Comparison of ENCODE assay signal across 19 cellular contexts in the genomic region with DNA sequence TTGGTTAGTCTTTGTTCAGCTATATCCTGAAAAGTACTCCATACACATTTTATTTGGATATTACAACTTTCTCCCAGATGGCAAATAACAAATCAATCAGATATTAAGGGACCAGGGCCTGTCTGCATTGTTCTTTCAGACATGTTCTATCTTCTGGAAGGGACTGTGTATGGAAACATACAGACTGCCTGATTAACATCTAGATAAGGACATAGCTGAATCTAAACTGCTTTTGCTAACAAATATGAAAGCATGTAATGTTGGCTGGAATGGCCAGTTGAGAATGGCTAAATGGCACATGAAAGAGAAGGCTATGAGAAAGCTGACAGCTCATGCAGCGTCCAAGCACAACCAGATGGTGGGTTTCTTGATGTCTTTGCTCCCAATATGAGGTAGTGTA.
"Had no signal": no experiment of that assay in that cellular context is flagged by ENCODE, and none has a peak within 500 bp of the region (broad histone marks: within the 10 kb centered on the region; RNA-seq: fewer than 3 reads in every experiment).

No MANE protein-coding gene starts in this region.

- H3K4me3 ChIP-seq: ascending aorta, breast epithelium, hepatocyte, prostate gland, transverse colon had no signal

- H3K36me3 Mint-ChIP-seq: activated CD4-positive, alpha-beta memory T cell treated with anti-CD3 and anti-CD28 coated beads for 36 hours; activated CD8-positive, alpha-beta memory T cell treated with anti-CD3 and anti-CD28 coated beads, Interleukin-2, amount 10 ng/mL, durations not matched to agents 7 days and 5 days had no signal

- H3K4me3 Mint-ChIP-seq: activated CD4-positive, alpha-beta memory T cell treated with anti-CD3 and anti-CD28 coated beads for 36 hours; activated CD8-positive, alpha-beta memory T cell treated with anti-CD3 and anti-CD28 coated beads, Interleukin-2, amount 10 ng/mL, durations not matched to agents 7 days and 5 days; activated naive CD4-positive, alpha-beta T cell treated with anti-CD3 and anti-CD28 coated beads for 36 hours; activated naive CD8-positive, alpha-beta T cell treated with anti-CD3 and anti-CD28 coated beads, Interleukin-2, amount 50 U/mL, for 24 hours; effector memory CD8-positive, alpha-beta T cell; nephron progenitor cell had no signal

- ATAC-seq: effector memory CD8-positive, alpha-beta T cell had no signal

- H3K27ac Mint-ChIP-seq: activated CD4-positive, alpha-beta memory T cell treated with anti-CD3 and anti-CD28 coated beads for 36 hours; activated CD8-positive, alpha-beta memory T cell treated with anti-CD3 and anti-CD28 coated beads, Interleukin-2, amount 10 ng/mL, durations not matched to agents 7 days and 5 days; activated naive CD4-positive, alpha-beta T cell treated with anti-CD3 and anti-CD28 coated beads for 36 hours; effector memory CD8-positive, alpha-beta T cell had no signal

- DNase-seq: activated CD4-positive, alpha-beta memory T cell treated with anti-CD3 and anti-CD28 coated beads for 36 hours; activated CD4-positive, alpha-beta T cell treated with anti-CD3 and anti-CD28 coated beads for 1 hour; activated CD8-positive, alpha-beta memory T cell treated with anti-CD3 and anti-CD28 coated beads, Interleukin-2, amount 10 ng/mL, durations not matched to agents 7 days and 5 days; activated naive CD4-positive, alpha-beta T cell treated with anti-CD3 and anti-CD28 coated beads for 36 hours; activated naive CD8-positive, alpha-beta T cell treated with anti-CD3 and anti-CD28 coated beads, Interleukin-2, amount 50 U/mL, for 24 hours; activated T-cell treated with anti-CD3 and anti-CD28 coated beads, Interleukin-2, amount 50 U/mL, for 1 hour; dermis blood vessel endothelial cell; effector memory CD8-positive, alpha-beta T cell; nephron progenitor cell; occipital lobe; right cardiac atrium; stimulated activated CD4-positive, alpha-beta T cell treated with anti-CD3 and anti-CD28 coated beads, Interleukin-4, amount 100 ng/mL, for 24 hours; stimulated activated naive CD8-positive, alpha-beta T cell treated with anti-CD3 and anti-CD28 coated beads, Interleukin-15, Interleukin-2, amounts not matched to agents 100 U/mL and 50 U/mL, for 24 hours; SW 1271; transverse colon had no signal

- H3K9me3 ChIP-seq: ascending aorta, breast epithelium, prostate gland, transverse colon had no signal

- H3K27me3 ChIP-seq: ascending aorta, breast epithelium, hepatocyte, transverse colon had no signal

- H3K36me3 ChIP-seq: ascending aorta, breast epithelium, prostate gland, transverse colon had no signal

- H3K4me1 ChIP-seq: ascending aorta, breast epithelium, prostate gland, transverse colon had no signal

- H3K27ac ChIP-seq: ascending aorta, breast epithelium, hepatocyte, prostate gland, transverse colon had no signal

- H3K27me3 Mint-ChIP-seq: activated CD4-positive, alpha-beta memory T cell treated with anti-CD3 and anti-CD28 coated beads for 36 hours; activated CD8-positive, alpha-beta memory T cell treated with anti-CD3 and anti-CD28 coated beads, Interleukin-2, amount 10 ng/mL, durations not matched to agents 7 days and 5 days; effector memory CD8-positive, alpha-beta T cell had no signal
